15 cellular contexts compared by ENCODE assay signal in the genomic region with DNA sequence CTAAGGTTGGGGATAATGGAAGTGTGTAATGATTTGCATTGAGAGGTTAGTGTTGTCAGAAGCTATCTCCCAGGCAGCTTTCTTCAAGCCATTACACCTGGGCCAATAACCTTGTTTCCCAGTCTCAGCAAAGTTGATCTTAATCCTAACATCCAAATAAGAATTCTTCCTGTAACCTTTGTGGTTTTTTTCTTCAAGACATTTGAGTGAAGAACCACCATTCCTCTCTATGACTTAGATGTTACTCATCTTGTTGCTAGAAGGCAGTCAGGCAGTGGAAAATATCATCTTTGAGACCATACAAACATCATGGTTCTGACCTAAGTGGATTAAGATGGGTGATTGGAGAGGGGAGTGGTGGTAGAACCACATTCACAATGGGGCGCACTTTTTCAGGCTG.
A peak's percentile ranks its signal among the peaks of the same experiment; 100 is the strongest.
DNase-seq lines count a peak whose midpoint lies in the region; TF ChIP-seq lines count a peak whose summit lies in the region.
"Had no signal": no experiment of that assay in that cellular context is flagged by ENCODE, and none has a peak within 500 bp of the region (broad histone marks: within the 10 kb centered on the region; RNA-seq: fewer than 3 reads in every experiment).

No MANE protein-coding gene starts in this region.

- no peaks in the 10 kb centered on the region for H3K27me3 Mint-ChIP-seq in CD8-positive, alpha-beta memory T cell
- H3K27me3 Mint-ChIP-seq: stimulated activated memory B cell treated with anti-CD40 and anti-IgM and Interleukin-4, amounts not matched to agents 10 μg/mL and 1 μg/mL and 100 μg/mL, for 72 hours had no signal

- no peaks in the 10 kb centered on the region for H3K4me1 ChIP-seq in CD8-positive, alpha-beta memory T cell (ENCODE audit: insufficient read depth, low read length)
- no peaks in the 10 kb centered on the region for H3K4me1 ChIP-seq in spleen
- H3K4me1 ChIP-seq: pancreas had no signal

- H3K36me3 ChIP-seq in CD8-positive, alpha-beta memory T cell (ENCODE audit: insufficient read depth, low read length), result no peaks in the 10 kb centered on the region
- H3K36me3 ChIP-seq in spleen, result no peaks in the 10 kb centered on the region
- H3K36me3 ChIP-seq: pancreas had no signal

- intact Hi-C loops in spleen (cut with DNase I; ENCODE audit: low total_unique reads), result no loop called here

- peak; percentile 36 for DNase-seq in AG08395 (ENCODE audit: low spot score)
- peak; percentile 92 for DNase-seq in HT1080 (ENCODE audit: low read depth)
- DNase-seq in astrocyte of the cerebellum (ENCODE audit: low read depth), result peak; percentile 49
- peak; percentile 97 for DNase-seq in iris pigment epithelial cell (ENCODE audit: low read depth)
- DNase-seq in NCI-H2029 treated with DMSO at 0.1 percent for 48 hours (lab: John Stamatoyannopoulos, UW), result no peak
- no peak for DNase-seq in activated CD8-positive, alpha-beta memory T cell treated with anti-CD3 and anti-CD28 coated beads, Interleukin-2, amount 50 U/mL, for 48 hours
- no peak for DNase-seq in CD8-positive, alpha-beta memory T cell
- no peak for DNase-seq in spleen
- DNase-seq: GDM1; MG63; NCI-H446; pancreas; stimulated activated CD4-positive, alpha-beta T cell treated with anti-CD3 and anti-CD28 coated beads, Interleukin-2, amount 100 ng/mL, for 24 hours had no signal

- no peak overlapping the region for H3K4me3 Mint-ChIP-seq in CD8-positive, alpha-beta memory T cell
- H3K4me3 Mint-ChIP-seq: stimulated activated memory B cell treated with anti-CD40 and anti-IgM and Interleukin-4, amounts not matched to agents 10 μg/mL and 1 μg/mL and 100 μg/mL, for 72 hours had no signal

- no peaks in the 10 kb centered on the region for H3K27me3 ChIP-seq in CD8-positive, alpha-beta memory T cell (ENCODE audit: insufficient read depth, low read length, poor library complexity, severe bottlenecking)
- H3K27me3 ChIP-seq in spleen (replicated peaks in 1 of 7), result no peaks in the 10 kb centered on the region
- H3K27me3 ChIP-seq: MG63, pancreas had no signal

- CTCF ChIA-PET in CD8-positive, alpha-beta memory T cell (lab: Charles Lee), result no interaction called here

- POLR2A ChIA-PET in CD8-positive, alpha-beta memory T cell (lab: Charles Lee), result no interaction called here

- no peak overlapping the region for H3K27ac ChIP-seq in CD8-positive, alpha-beta memory T cell (ENCODE audit: low read depth, low read length)
- no peak overlapping the region for H3K27ac ChIP-seq in spleen
- H3K27ac ChIP-seq: C4-2B, pancreas had no signal

- WGBS in spleen, 5 donors, result 0 to 52% (median 8%) methylated on average over 1 of the region's 1 CpG

- H3K9me3 ChIP-seq in CD8-positive, alpha-beta memory T cell (ENCODE audit: low read length), result no peaks in the 10 kb centered on the region
- H3K9me3 ChIP-seq in spleen, result peaks cover 0 to 11% (median 7%) of the 10 kb centered on the region in 8 donors
- H3K9me3 ChIP-seq: pancreas had no signal

- H3K9me3 Mint-ChIP-seq in CD8-positive, alpha-beta memory T cell, result peaks cover 0 to 2% (median 0%) of the 10 kb centered on the region in 5 donors
- H3K9me3 Mint-ChIP-seq: stimulated activated memory B cell treated with anti-CD40 and anti-IgM and Interleukin-4, amounts not matched to agents 10 μg/mL and 1 μg/mL and 100 μg/mL, for 72 hours had no signal

- no peak overlapping the region for H3K27ac Mint-ChIP-seq in CD8-positive, alpha-beta memory T cell
- H3K27ac Mint-ChIP-seq: stimulated activated memory B cell treated with anti-CD40 and anti-IgM and Interleukin-4, amounts not matched to agents 10 μg/mL and 1 μg/mL and 100 μg/mL, for 72 hours had no signal

- no peak for TF ChIP-seq CTCF in astrocyte of the cerebellum (IDR thresholded peaks at IDR 0.05; ENCODE audit: low read depth, low read length, missing control alignments)
- TF ChIP-seq CTCF in spleen (IDR thresholded peaks at IDR 0.05 in 8 of 11, conservative IDR thresholded peaks at IDR 0.05 in 3 of 11), result no peak

- no peak overlapping the region for H3K4me3 ChIP-seq in astrocyte of the cerebellum (ENCODE audit: low read depth, low read length)
- no peak overlapping the region for H3K4me3 ChIP-seq in CD8-positive, alpha-beta memory T cell (ENCODE audit: low read length)
- no peak overlapping the region for H3K4me3 ChIP-seq in spleen
- H3K4me3 ChIP-seq: MG63, pancreas had no signal

- TF ChIP-seq POLR2A in spleen (IDR thresholded peaks at IDR 0.05), result no peak

- in situ Hi-C loops in astrocyte of the cerebellum (cut with HindIII; ENCODE audit: low sequenced_read_pairs), result no loop called here

- peaks cover 0 to 8% (median 0%) of the 10 kb centered on the region in 3 donors for H3K4me1 Mint-ChIP-seq in CD8-positive, alpha-beta memory T cell

- peaks cover 12 to 38% (median 13%) of the 10 kb centered on the region in 3 donors for H3K36me3 Mint-ChIP-seq in CD8-positive, alpha-beta memory T cell

Comparison
In these comparisons a context has a peak if more than half of its experiments do, and no peak if none do; other contexts are left out.
1. DNase-seq: peak in AG08395 (single experiment), HT1080 (single experiment), astrocyte of the cerebellum (single experiment) and iris pigment epithelial cell (single experiment); none in NCI-H2029 treated with DMSO at 0.1 percent for 48 hours (single experiment), activated CD8-positive, alpha-beta memory T cell treated with anti-CD3 and anti-CD28 coated beads, Interleukin-2, amount 50 U/mL, for 48 hours (single experiment), CD8-positive, alpha-beta memory T cell (0 of 5) and spleen (single experiment).